22 cellular contexts compared by ENCODE assay signal in genomic region chr9:115141612-115142011, GRCh38. TPM values are rescaled to one million over a fixed set of nuclear protein-coding genes. Genes with fewer than 3 reads are reported as not detected.
DNase-seq lines count a peak whose midpoint lies in the region; ATAC-seq and TF ChIP-seq lines count a peak whose summit lies in the region.
"Had no signal": no experiment of that assay in that cellular context is flagged by ENCODE, and none has a peak within 500 bp of the region (broad histone marks: within the 10 kb centered on the region; RNA-seq: fewer than 3 reads in every experiment).

No MANE protein-coding gene starts in this region.

- H3K36me3 Mint-ChIP-seq in activated naive CD4-positive, alpha-beta T cell treated with anti-CD3 and anti-CD28 coated beads, Interleukin-2, amount 10 ng/mL, durations not matched to agents 7 days and 5 days, result peaks cover 21% of the 10 kb centered on the region
- H3K36me3 Mint-ChIP-seq in activated naive CD4-positive, alpha-beta T cell treated with anti-CD3 and anti-CD28 coated beads for 36 hours (ENCODE audit: low read depth), result no peaks in the 10 kb centered on the region
- H3K36me3 Mint-ChIP-seq in activated T-helper 1 cell treated with anti-CD3 and anti-CD28 coated beads, Interleukin-12 subunit alpha, Interleukin-12 subunit beta, Interleukin-2, Interleukin-4 antibody, amounts not matched to agents 30 ng/mL and 10 ng/mL and 1 ng/mL, durations not matched to agents 14 hours and 24 hours and 36 hours (ENCODE audit: low read depth), result peaks cover 12% of the 10 kb centered on the region
- H3K36me3 Mint-ChIP-seq in nephron progenitor cell (ENCODE audit: low read depth), result no peaks in the 10 kb centered on the region
- H3K36me3 Mint-ChIP-seq: IgD-negative memory B cell had no signal

- peaks cover 36% of the 10 kb centered on the region for H3K4me1 Mint-ChIP-seq in activated naive CD4-positive, alpha-beta T cell treated with anti-CD3 and anti-CD28 coated beads, Interleukin-2, amount 10 ng/mL, durations not matched to agents 7 days and 5 days
- H3K4me1 Mint-ChIP-seq in activated naive CD4-positive, alpha-beta T cell treated with anti-CD3 and anti-CD28 coated beads for 36 hours (ENCODE audit: low read depth), result no peaks in the 10 kb centered on the region
- peaks cover 36% of the 10 kb centered on the region for H3K4me1 Mint-ChIP-seq in activated T-helper 1 cell treated with anti-CD3 and anti-CD28 coated beads, Interleukin-12 subunit alpha, Interleukin-12 subunit beta, Interleukin-2, Interleukin-4 antibody, amounts not matched to agents 30 ng/mL and 10 ng/mL and 1 ng/mL, durations not matched to agents 14 hours and 24 hours and 36 hours (ENCODE audit: low read depth)
- peaks cover 11% of the 10 kb centered on the region for H3K4me1 Mint-ChIP-seq in nephron progenitor cell
- H3K4me1 Mint-ChIP-seq: IgD-negative memory B cell had no signal

- no peak overlapping the region for H3K4me3 Mint-ChIP-seq in activated naive CD4-positive, alpha-beta T cell treated with anti-CD3 and anti-CD28 coated beads, Interleukin-2, amount 10 ng/mL, durations not matched to agents 7 days and 5 days
- H3K4me3 Mint-ChIP-seq in activated naive CD4-positive, alpha-beta T cell treated with anti-CD3 and anti-CD28 coated beads for 36 hours, result no peak overlapping the region
- H3K4me3 Mint-ChIP-seq in activated T-helper 1 cell treated with anti-CD3 and anti-CD28 coated beads, Interleukin-12 subunit alpha, Interleukin-12 subunit beta, Interleukin-2, Interleukin-4 antibody, amounts not matched to agents 30 ng/mL and 10 ng/mL and 1 ng/mL, durations not matched to agents 14 hours and 24 hours and 36 hours, result peak overlapping the region; percentile 20
- H3K4me3 Mint-ChIP-seq in nephron progenitor cell, result no peak overlapping the region
- H3K4me3 Mint-ChIP-seq: CD4-positive, alpha-beta T cell; IgD-negative memory B cell had no signal

- H3K27ac ChIP-seq in heart right ventricle, result no peak overlapping the region
- H3K27ac ChIP-seq: BLaER1, SK-N-MC had no signal

- TF ChIP-seq CTCF in nephron progenitor cell (IDR thresholded peaks at IDR 0.05) (no peak), heart right ventricle (IDR thresholded peaks at IDR 0.05) (no peak)

- peak overlapping the region; percentile 90 for H3K27ac Mint-ChIP-seq in activated naive CD4-positive, alpha-beta T cell treated with anti-CD3 and anti-CD28 coated beads, Interleukin-2, amount 10 ng/mL, durations not matched to agents 7 days and 5 days
- H3K27ac Mint-ChIP-seq in activated naive CD4-positive, alpha-beta T cell treated with anti-CD3 and anti-CD28 coated beads for 36 hours, result no peak overlapping the region
- peak overlapping the region; percentile 70 for H3K27ac Mint-ChIP-seq in activated T-helper 1 cell treated with anti-CD3 and anti-CD28 coated beads, Interleukin-12 subunit alpha, Interleukin-12 subunit beta, Interleukin-2, Interleukin-4 antibody, amounts not matched to agents 30 ng/mL and 10 ng/mL and 1 ng/mL, durations not matched to agents 14 hours and 24 hours and 36 hours
- peak overlapping the region; percentile 3 for H3K27ac Mint-ChIP-seq in nephron progenitor cell
- H3K27ac Mint-ChIP-seq: CD4-positive, alpha-beta T cell; IgD-negative memory B cell had no signal

- intact Hi-C loops in activated naive CD4-positive, alpha-beta T cell treated with anti-CD3 and anti-CD28 coated beads for 36 hours (cut with micrococcal nuclease), result no loop called here
- intact Hi-C loops in activated T-helper 1 cell treated with anti-CD3 and anti-CD28 coated beads, Interleukin-12 subunit alpha, Interleukin-12 subunit beta, Interleukin-2, Interleukin-4 antibody, amounts not matched to agents 30 ng/mL and 10 ng/mL and 1 ng/mL, durations not matched to agents 14 hours and 24 hours and 36 hours (cut with micrococcal nuclease), result loop anchor here (2.0 kb wide), 1 partner anchor 63 kb away; no protein-coding TSS in a partner anchor
- intact Hi-C loops in heart right ventricle (cut with DNase I), result no loop called here

- no peak for ATAC-seq in heart right ventricle

- peaks cover 0 to 7% (median 0%) of the 10 kb centered on the region in 7 donors for H3K27me3 ChIP-seq in heart right ventricle
- H3K27me3 ChIP-seq: BLaER1 had no signal

- peaks cover 11% of the 10 kb centered on the region for H3K9me3 Mint-ChIP-seq in activated naive CD4-positive, alpha-beta T cell treated with anti-CD3 and anti-CD28 coated beads, Interleukin-2, amount 10 ng/mL, durations not matched to agents 7 days and 5 days
- H3K9me3 Mint-ChIP-seq in activated naive CD4-positive, alpha-beta T cell treated with anti-CD3 and anti-CD28 coated beads for 36 hours, result no peaks in the 10 kb centered on the region
- H3K9me3 Mint-ChIP-seq in activated T-helper 1 cell treated with anti-CD3 and anti-CD28 coated beads, Interleukin-12 subunit alpha, Interleukin-12 subunit beta, Interleukin-2, Interleukin-4 antibody, amounts not matched to agents 30 ng/mL and 10 ng/mL and 1 ng/mL, durations not matched to agents 14 hours and 24 hours and 36 hours, result peaks cover 14% of the 10 kb centered on the region
- no peaks in the 10 kb centered on the region for H3K9me3 Mint-ChIP-seq in nephron progenitor cell
- H3K9me3 Mint-ChIP-seq: CD4-positive, alpha-beta T cell; IgD-negative memory B cell had no signal

- H3K36me3 ChIP-seq in heart right ventricle, result no peaks in the 10 kb centered on the region
- H3K36me3 ChIP-seq: BLaER1 had no signal

- no peak overlapping the region for H3K4me3 ChIP-seq in heart right ventricle
- H3K4me3 ChIP-seq: BLaER1, SK-N-MC had no signal

- 82 to 85% methylated on average over 3 of the region's 3 CpGs for WGBS in heart right ventricle, 2 donors

- DNase-seq in activated naive CD4-positive, alpha-beta T cell treated with anti-CD3 and anti-CD28 coated beads, Interleukin-2, amount 10 ng/mL, durations not matched to agents 7 days and 5 days, result no peak
- DNase-seq in activated naive CD4-positive, alpha-beta T cell treated with anti-CD3 and anti-CD28 coated beads for 36 hours, result no peak
- DNase-seq in HT1080 (ENCODE audit: low read depth) (peak; percentile 36), nephron progenitor cell (no peak), iPS-NIHi7 (ENCODE audit: extremely low spot score) (no peak), heart right ventricle (no peak)
- no peak for DNase-seq in activated T-helper 1 cell treated with anti-CD3 and anti-CD28 coated beads, Interleukin-12 subunit alpha, Interleukin-12 subunit beta, Interleukin-2, Interleukin-4 antibody, amounts not matched to agents 30 ng/mL and 10 ng/mL and 1 ng/mL, durations not matched to agents 14 hours and 24 hours and 36 hours (ENCODE audit: low spot score)
- DNase-seq: Caco-2; CD4-positive, alpha-beta T cell; DMS 273 treated with DMSO at 0.1 percent for 48 hours; DMS79 treated with DMSO at 0.1 percent for 48 hours; GOT3; NCI-H1694; NCI-H2081 treated with DMSO at 0.1 percent for 48 hours; NCI-H446 treated with DMSO at 0.1 percent for 48 hours; NCI-H526 treated with DMSO at 0.1 percent for 48 hours; RPMI8226; SHP77 treated with DMSO at 0.1 percent for 48 hours had no signal

- peaks cover 0 to 6% (median 0%) of the 10 kb centered on the region in 11 donors for H3K9me3 ChIP-seq in heart right ventricle
- H3K9me3 ChIP-seq: BLaER1 had no signal

- CTCF ChIA-PET in activated naive CD4-positive, alpha-beta T cell treated with anti-CD3 and anti-CD28 coated beads, Interleukin-2, amount 10 ng/mL, durations not matched to agents 7 days and 5 days (lab: Charles Lee), result no interaction called here
- CTCF ChIA-PET in activated naive CD4-positive, alpha-beta T cell treated with anti-CD3 and anti-CD28 coated beads for 36 hours (lab: Charles Lee), result interaction anchor here (0.6 kb wide), 1 partner anchor 96 kb away, joined by 3 read pairs; no protein-coding TSS in a partner anchor

- no peaks in the 10 kb centered on the region for H3K4me1 ChIP-seq in heart right ventricle
- H3K4me1 ChIP-seq: BLaER1 had no signal

- H3K27me3 Mint-ChIP-seq in activated naive CD4-positive, alpha-beta T cell treated with anti-CD3 and anti-CD28 coated beads, Interleukin-2, amount 10 ng/mL, durations not matched to agents 7 days and 5 days, result peaks cover 39% of the 10 kb centered on the region
- H3K27me3 Mint-ChIP-seq in activated naive CD4-positive, alpha-beta T cell treated with anti-CD3 and anti-CD28 coated beads for 36 hours (ENCODE audit: low read depth), result peaks cover 32% of the 10 kb centered on the region
- H3K27me3 Mint-ChIP-seq in activated T-helper 1 cell treated with anti-CD3 and anti-CD28 coated beads, Interleukin-12 subunit alpha, Interleukin-12 subunit beta, Interleukin-2, Interleukin-4 antibody, amounts not matched to agents 30 ng/mL and 10 ng/mL and 1 ng/mL, durations not matched to agents 14 hours and 24 hours and 36 hours (ENCODE audit: insufficient read depth), result peaks cover 22% of the 10 kb centered on the region
- peaks cover 16% of the 10 kb centered on the region for H3K27me3 Mint-ChIP-seq in nephron progenitor cell (ENCODE audit: low read depth, poor library complexity)

RNA-seq across cellular contexts. Expression of gene TNC, which starts 23.7 kb away (rescaled TPM):
- total RNA-seq in activated naive CD4-positive, alpha-beta T cell treated with anti-CD3 and anti-CD28 coated beads for 36 hours, result under 1 TPM; 0.05 to 0.12 TPM
- total RNA-seq in HT1080 (2014; rRNA removed; shearing (Covaris generic)), result 44.5 and 45.8 TPM in 2 replicates
- polyA plus RNA-seq in HT1080 (2015; cell fraction: cytosol; rRNA removed), result 15.7 and 18.1 TPM in 2 replicates
- polyA plus RNA-seq in HT1080 (2015; cell fraction: nucleus; rRNA removed), result 277 and 305 TPM in 2 replicates
- 0.60 and 0.61 TPM in 2 replicates for total RNA-seq in activated T-helper 1 cell treated with anti-CD3 and anti-CD28 coated beads, Interleukin-12 subunit alpha, Interleukin-12 subunit beta, Interleukin-2, Interleukin-4 antibody, amounts not matched to agents 30 ng/mL and 10 ng/mL and 1 ng/mL, durations not matched to agents 14 hours and 24 hours and 36 hours
- 100 to 1,000 TPM in 1 of 10 donors, 10 to 100 TPM in 1, 1 to 10 TPM in 7, under 1 TPM in 1; 0.41 to 120 (median 5.7) TPM for total RNA-seq in heart right ventricle
- 10 to 100 TPM in 1 of 2 donors, under 1 TPM in 1; 0.51 to 12.1 TPM for polyA plus RNA-seq in heart right ventricle
- total RNA-seq: G401 had no signal
- polyA plus RNA-seq: IgD-negative memory B cell had no signal
